ENCODE assay signal across 28 cellular contexts in genomic region chr12:45204757-45205156, GRCh38.
"Had no signal": no experiment of that assay in that cellular context is flagged by ENCODE, and none has a peak within 500 bp of the region (broad histone marks: within the 10 kb centered on the region; RNA-seq: fewer than 3 reads in every experiment).

No MANE protein-coding gene starts in this region.

- H3K27me3 Mint-ChIP-seq: activated CD4-positive, alpha-beta memory T cell treated with anti-CD3 and anti-CD28 coated beads, Interleukin-2, amount 10 ng/mL, durations not matched to agents 7 days and 5 days; activated CD4-positive, alpha-beta T cell treated with anti-CD3 and anti-CD28 coated beads, Interleukin-2, amount 10 ng/mL, durations not matched to agents 7 days and 5 days; activated naive CD4-positive, alpha-beta T cell treated with anti-CD3 and anti-CD28 coated beads, Interleukin-2, amount 10 ng/mL, durations not matched to agents 7 days and 5 days; activated T-cell treated with anti-CD3 and anti-CD28 coated beads, Interleukin-2, amount 50 U/mL, for 24 hours; central memory CD8-positive, alpha-beta T cell; dendritic cell treated with granulocyte-macrophage colony-stimulating factor and Interleukin-4, amounts not matched to agents 40 ng/mL and 50 ng/mL, for 4 days; stimulated activated naive B cell treated with anti-CD40 and anti-IgM and Interleukin-4, amounts not matched to agents 10 μg/mL and 1 μg/mL and 100 μg/mL, for 72 hours had no signal

- H3K4me2 ChIP-seq: neural progenitor cell had no signal

- H3K27me3 ChIP-seq: heart right ventricle, neural progenitor cell, stomach, suprapubic skin, tibial artery had no signal

- DNase-seq: activated CD4-positive, alpha-beta memory T cell treated with anti-CD3 and anti-CD28 coated beads, Interleukin-2, amount 10 ng/mL, durations not matched to agents 7 days and 5 days; activated CD4-positive, alpha-beta T cell treated with anti-CD3 and anti-CD28 coated beads for 1 hour; activated CD4-positive, alpha-beta T cell treated with anti-CD3 and anti-CD28 coated beads, Interleukin-2, amount 10 ng/mL, durations not matched to agents 7 days and 5 days; activated CD8-positive, alpha-beta memory T cell treated with anti-CD3 and anti-CD28 coated beads, Interleukin-2, amount 50 U/mL, for 48 hours; activated gamma-delta T cell; activated naive CD4-positive, alpha-beta T cell treated with anti-CD3 and anti-CD28 coated beads, Interleukin-2, amount 10 ng/mL, durations not matched to agents 7 days and 5 days; activated T-cell treated with anti-CD3 and anti-CD28 coated beads, Interleukin-2, amount 50 U/mL, for 24 hours; anterior cingulate cortex; endodermal cell; foreskin melanocyte; heart right ventricle; lower lobe of right lung; mesendoderm; natural killer cell; occipital lobe; psoas muscle; stimulated activated CD4-positive, alpha-beta T cell treated with anti-CD3 and anti-CD28 coated beads, Interleukin-15, amount 100 ng/mL, for 24 hours; stimulated activated CD4-positive, alpha-beta T cell treated with anti-CD3 and anti-CD28 coated beads, Interleukin-2, amount 100 ng/mL, for 24 hours; stimulated activated naive B cell treated with anti-CD40 and anti-IgM and Interleukin-4, amounts not matched to agents 10 μg/mL and 1 μg/mL and 100 μg/mL, for 72 hours; stomach; T1000; tibial artery had no signal

- H3K36me3 ChIP-seq: heart right ventricle, lower lobe of right lung, neural progenitor cell, stomach, suprapubic skin, tibial artery had no signal

- H2AFZ ChIP-seq: neural progenitor cell, parathyroid adenoma had no signal

- H3K36me3 Mint-ChIP-seq: activated naive CD4-positive, alpha-beta T cell treated with anti-CD3 and anti-CD28 coated beads, Interleukin-2, amount 10 ng/mL, durations not matched to agents 7 days and 5 days; natural killer cell; neural progenitor cell had no signal

- H3K9me3 Mint-ChIP-seq: activated CD4-positive, alpha-beta memory T cell treated with anti-CD3 and anti-CD28 coated beads, Interleukin-2, amount 10 ng/mL, durations not matched to agents 7 days and 5 days; activated CD4-positive, alpha-beta T cell treated with anti-CD3 and anti-CD28 coated beads, Interleukin-2, amount 10 ng/mL, durations not matched to agents 7 days and 5 days; activated naive CD4-positive, alpha-beta T cell treated with anti-CD3 and anti-CD28 coated beads, Interleukin-2, amount 10 ng/mL, durations not matched to agents 7 days and 5 days; activated T-cell treated with anti-CD3 and anti-CD28 coated beads, Interleukin-2, amount 50 U/mL, for 24 hours; central memory CD8-positive, alpha-beta T cell; dendritic cell treated with granulocyte-macrophage colony-stimulating factor and Interleukin-4, amounts not matched to agents 40 ng/mL and 50 ng/mL, for 4 days; endodermal cell; natural killer cell; neural progenitor cell; stimulated activated naive B cell treated with anti-CD40 and anti-IgM and Interleukin-4, amounts not matched to agents 10 μg/mL and 1 μg/mL and 100 μg/mL, for 72 hours had no signal

- H3K27ac Mint-ChIP-seq: activated CD4-positive, alpha-beta memory T cell treated with anti-CD3 and anti-CD28 coated beads, Interleukin-2, amount 10 ng/mL, durations not matched to agents 7 days and 5 days; activated CD4-positive, alpha-beta T cell treated with anti-CD3 and anti-CD28 coated beads, Interleukin-2, amount 10 ng/mL, durations not matched to agents 7 days and 5 days; activated naive CD4-positive, alpha-beta T cell treated with anti-CD3 and anti-CD28 coated beads, Interleukin-2, amount 10 ng/mL, durations not matched to agents 7 days and 5 days; activated T-cell treated with anti-CD3 and anti-CD28 coated beads, Interleukin-2, amount 50 U/mL, for 24 hours; dendritic cell treated with granulocyte-macrophage colony-stimulating factor and Interleukin-4, amounts not matched to agents 40 ng/mL and 50 ng/mL, for 4 days; endodermal cell; natural killer cell; neural progenitor cell; stimulated activated naive B cell treated with anti-CD40 and anti-IgM and Interleukin-4, amounts not matched to agents 10 μg/mL and 1 μg/mL and 100 μg/mL, for 72 hours had no signal

- H3K27ac ChIP-seq: lower lobe of right lung, neural progenitor cell, parathyroid adenoma, psoas muscle, stomach, suprapubic skin, tibial artery had no signal

- ATAC-seq: esophagus mucosa, lower lobe of right lung, natural killer cell, psoas muscle had no signal

- H3K4me3 Mint-ChIP-seq: activated CD4-positive, alpha-beta memory T cell treated with anti-CD3 and anti-CD28 coated beads, Interleukin-2, amount 10 ng/mL, durations not matched to agents 7 days and 5 days; activated CD4-positive, alpha-beta T cell treated with anti-CD3 and anti-CD28 coated beads, Interleukin-2, amount 10 ng/mL, durations not matched to agents 7 days and 5 days; activated naive CD4-positive, alpha-beta T cell treated with anti-CD3 and anti-CD28 coated beads, Interleukin-2, amount 10 ng/mL, durations not matched to agents 7 days and 5 days; activated T-cell treated with anti-CD3 and anti-CD28 coated beads, Interleukin-2, amount 50 U/mL, for 24 hours; central memory CD8-positive, alpha-beta T cell; dendritic cell treated with granulocyte-macrophage colony-stimulating factor and Interleukin-4, amounts not matched to agents 40 ng/mL and 50 ng/mL, for 4 days; endodermal cell; natural killer cell; neural progenitor cell; stimulated activated naive B cell treated with anti-CD40 and anti-IgM and Interleukin-4, amounts not matched to agents 10 μg/mL and 1 μg/mL and 100 μg/mL, for 72 hours had no signal

- H3K4me3 ChIP-seq: heart right ventricle, lower lobe of right lung, neural progenitor cell, psoas muscle, stomach, suprapubic skin, tibial artery had no signal

- H3K4me1 ChIP-seq: neural progenitor cell, parathyroid adenoma, suprapubic skin, tibial artery had no signal

- H3K9me3 ChIP-seq: heart right ventricle, lower lobe of right lung, psoas muscle, stomach, suprapubic skin, tibial artery had no signal

- H3K4me1 Mint-ChIP-seq: endodermal cell, neural progenitor cell had no signal

- H3K9ac ChIP-seq: neural progenitor cell, parathyroid adenoma had no signal
